ENCODE assay signal across 1 cellular context in genomic region chr1:30044745-30045144, GRCh38.
TF ChIP-seq lines count a peak whose summit lies in the region.

No MANE protein-coding gene starts in this region.

TF ChIP-seq in WTC11, 78 proteins besides CTCF, POLR2A, EP300 and RAD21 (continued from another document):
- no peak for TF ChIP-seq ARID4B (CRISPR knock-in tag; IDR thresholded peaks at IDR 0.05; ENCODE audit: borderline replicate concordance)
- TF ChIP-seq SOX15 (CRISPR knock-in tag; IDR thresholded peaks at IDR 0.05), result no peak
- TF ChIP-seq NFATC4 (CRISPR knock-in tag; IDR thresholded peaks at IDR 0.05), result no peak
TF ChIP-seq in WTC11: peak in this region for 0.
